In the genomic region with DNA sequence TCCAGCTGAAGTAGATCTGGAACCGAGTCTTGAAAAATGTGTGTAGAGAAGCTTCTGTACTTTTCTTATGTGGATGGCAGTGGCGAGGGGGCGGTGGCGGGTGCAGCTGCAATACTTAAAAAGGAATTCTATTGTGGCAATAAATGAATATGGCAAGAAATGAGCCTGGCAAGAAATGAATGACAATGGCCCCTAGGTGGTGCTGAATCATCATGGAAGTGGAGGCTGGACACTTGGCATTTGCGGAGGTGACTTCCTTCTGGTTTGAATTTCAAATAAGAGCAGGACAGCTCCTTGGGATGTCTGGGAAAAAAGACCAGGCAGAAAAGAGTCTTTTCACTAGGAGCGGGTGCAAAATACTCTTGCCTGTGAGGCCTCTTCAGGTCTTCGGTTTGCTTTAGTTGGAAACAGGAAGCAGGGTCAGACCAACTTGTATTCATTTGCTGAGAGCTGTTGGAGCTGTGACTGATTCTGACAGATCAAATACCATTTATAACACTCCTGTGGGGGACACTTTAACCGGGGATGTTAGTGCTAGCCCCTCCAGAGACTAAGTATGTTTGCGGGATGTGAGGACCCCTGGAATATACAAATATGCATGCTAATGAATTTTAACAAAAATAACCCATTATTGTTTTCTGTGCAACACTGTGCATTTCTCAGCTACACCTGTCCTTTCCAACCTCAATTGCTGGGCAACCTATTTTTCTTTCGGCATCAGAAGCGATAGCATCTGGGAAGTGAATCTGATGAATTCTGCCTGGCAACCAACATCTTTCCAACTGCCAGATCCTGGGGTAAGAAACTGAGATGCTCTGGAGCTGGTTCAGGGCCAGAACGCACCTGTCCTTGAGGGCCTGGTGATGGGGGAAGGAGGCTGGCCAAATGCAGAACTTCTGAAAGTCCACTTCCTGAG, we compare ENCODE assay signal across 8 cellular contexts. TPM values are rescaled to one million over a fixed set of nuclear protein-coding genes. Genes with fewer than 3 reads are reported as not detected.
DNase-seq lines count a peak whose midpoint lies in the region; ATAC-seq, FAIRE-seq and TF ChIP-seq lines count a peak whose summit lies in the region.

No MANE protein-coding gene starts in this region.

- no peaks in the 10 kb centered on the region for H3K27me3 ChIP-seq in Karpas-422 (ENCODE audit: low read length)
- H3K27me3 ChIP-seq in pancreas: no peaks in the 10 kb centered on the region

- no peaks in the 10 kb centered on the region for H4K20me1 ChIP-seq in Karpas-422 (ENCODE audit: insufficient read depth, low read depth, low read length)

- intact Hi-C loops in pancreas (cut with DNase I): loop anchor here in 2 of 3 donors (5.0 to 10.0 kb wide), 2 partner anchors 672 to 674 kb away; no protein-coding TSS in a partner anchor

- H3K4me3 ChIP-seq in Karpas-422 (ENCODE audit: low read length) (no peak overlapping the region), pancreas (no peak overlapping the region)

- H3K9me2 ChIP-seq in Karpas-422 (replicated peaks; ENCODE audit: insufficient read depth, low read length): no peaks in the 10 kb centered on the region

- H3K4me1 ChIP-seq in Karpas-422 (ENCODE audit: low read length) (no peaks in the 10 kb centered on the region), pancreas (no peaks in the 10 kb centered on the region)

- TF ChIP-seq CTCF in pancreas (IDR thresholded peaks at IDR 0.05): peak in 3 of 4 donors; percentile 35 to 45 (median 38)

- H3K9me3 ChIP-seq in Karpas-422 (ENCODE audit: low read length) (no peaks in the 10 kb centered on the region), pancreas (no peaks in the 10 kb centered on the region)

- peak overlapping the region; percentile 18 for H3K4me2 ChIP-seq in Karpas-422 (ENCODE audit: low read depth, low read length, poor library complexity, severe bottlenecking)

- H3K36me3 Mint-ChIP-seq in activated naive CD4-positive, alpha-beta T cell treated with anti-CD3 and anti-CD28 coated beads, Interleukin-2, amount 50 U/mL, for 24 hours: peaks cover 1% of the 10 kb centered on the region

- no peaks in the 10 kb centered on the region for H3K9me3 Mint-ChIP-seq in activated naive CD4-positive, alpha-beta T cell treated with anti-CD3 and anti-CD28 coated beads, Interleukin-2, amount 50 U/mL, for 24 hours

- no peaks in the 10 kb centered on the region for H3K36me3 ChIP-seq in Karpas-422 (ENCODE audit: insufficient read depth, low read length)
- H3K36me3 ChIP-seq in pancreas: no peaks in the 10 kb centered on the region

- no peak overlapping the region for H2AFZ ChIP-seq in Karpas-422 (ENCODE audit: low read length)

- no peak overlapping the region for H3K9ac ChIP-seq in Karpas-422 (ENCODE audit: low read length)

- no peak overlapping the region for H3K27ac Mint-ChIP-seq in activated naive CD4-positive, alpha-beta T cell treated with anti-CD3 and anti-CD28 coated beads, Interleukin-2, amount 50 U/mL, for 24 hours

- no peaks in the 10 kb centered on the region for H3K79me2 ChIP-seq in Karpas-422 (ENCODE audit: low read length)

- peak overlapping the region; percentile 71 for H3K4me3 Mint-ChIP-seq in activated naive CD4-positive, alpha-beta T cell treated with anti-CD3 and anti-CD28 coated beads, Interleukin-2, amount 50 U/mL, for 24 hours

- DNase-seq in Caki2 (ENCODE audit: low read depth) (peak; percentile 49), Karpas-422 (peak; percentile 79), RCC 7860 (ENCODE audit: low spot score) (peak; percentile 55), glomerular endothelial cell (ENCODE audit: extremely low read depth, low read depth, low spot score) (peak; percentile 44), pancreas (peak in 3 of 6 donors; percentile 6 to 59 (median 41))

- FAIRE-seq in RCC 7860 (lab: Jason Lieb, UNC): peak; percentile 53
- no peak for FAIRE-seq in pancreas (lab: Jason Lieb, UNC)

- H3K27me3 Mint-ChIP-seq in activated naive CD4-positive, alpha-beta T cell treated with anti-CD3 and anti-CD28 coated beads, Interleukin-2, amount 50 U/mL, for 24 hours: no peaks in the 10 kb centered on the region

- peak; percentile 52 for ATAC-seq in GM21367 (IDR thresholded peaks at IDR 0.05; ENCODE audit: unreplicated experiment)
- ATAC-seq in pancreas: peak; percentile 72 to 89 (median 86)
- ATAC-seq in HG03571 (IDR thresholded peaks at IDR 0.05; ENCODE audit: unreplicated experiment): no peak

- in situ Hi-C loops in Caki2 (cut with HindIII; ENCODE audit: low pct_unique_long_range_greater_than_20kb, low sequenced_read_pairs): no loop called here

- 41 to 45% methylated on average over 12 of the region's 12 CpGs for WGBS in pancreas, 2 donors

- H3K4me1 Mint-ChIP-seq in activated naive CD4-positive, alpha-beta T cell treated with anti-CD3 and anti-CD28 coated beads, Interleukin-2, amount 50 U/mL, for 24 hours: peaks cover 37% of the 10 kb centered on the region

- H3K27ac ChIP-seq in Karpas-422 (ENCODE audit: low read length): no peak overlapping the region
- no peak overlapping the region for H3K27ac ChIP-seq in pancreas

RNA-seq across cellular contexts. Expression of gene FASTKD2, which starts 35.4 kb away (rescaled TPM):
- 30.8 and 42.7 TPM in 2 replicates for total RNA-seq in Caki2 (2014; rRNA removed; shearing (Covaris generic); ENCODE audit: low replicate concordance)
- 23.1 and 36.9 TPM in 2 replicates for total RNA-seq in Karpas-422 (2014; rRNA removed; shearing (Covaris generic); ENCODE audit: low replicate concordance)
- total RNA-seq in glomerular endothelial cell (22.7 and 24.8 TPM in 2 replicates), pancreas (10 to 100 TPM in 3 of 6 donors, 1 to 10 TPM in 3; 7.3 to 11.6 (median 10.2) TPM)
- 10 to 100 TPM in 1 of 2 donors, 1 to 10 TPM in 1; 3.6 to 11.9 TPM for polyA plus RNA-seq in pancreas

RNA-seq across cellular contexts. Expression of gene MDH1B, which starts 35.6 kb away (rescaled TPM):
- 5.2 and 5.4 TPM in 2 replicates for total RNA-seq in Caki2 (2014; rRNA removed; shearing (Covaris generic); ENCODE audit: low replicate concordance)
- total RNA-seq in Karpas-422 (2014; rRNA removed; shearing (Covaris generic); ENCODE audit: low replicate concordance): 1.7 and 2.8 TPM in 2 replicates
- total RNA-seq in glomerular endothelial cell: 0.12 and 0.29 TPM in 2 replicates
- 1 to 10 TPM in 2 of 6 donors, under 1 TPM in 4; 0.47 to 1.6 (median 0.74) TPM for total RNA-seq in pancreas
- 1 to 10 TPM in 1 of 2 donors, under 1 TPM in 1; 0.95 to 2.7 TPM for polyA plus RNA-seq in pancreas
